ENCODE assay signal across 9 cellular contexts in the genomic region with DNA sequence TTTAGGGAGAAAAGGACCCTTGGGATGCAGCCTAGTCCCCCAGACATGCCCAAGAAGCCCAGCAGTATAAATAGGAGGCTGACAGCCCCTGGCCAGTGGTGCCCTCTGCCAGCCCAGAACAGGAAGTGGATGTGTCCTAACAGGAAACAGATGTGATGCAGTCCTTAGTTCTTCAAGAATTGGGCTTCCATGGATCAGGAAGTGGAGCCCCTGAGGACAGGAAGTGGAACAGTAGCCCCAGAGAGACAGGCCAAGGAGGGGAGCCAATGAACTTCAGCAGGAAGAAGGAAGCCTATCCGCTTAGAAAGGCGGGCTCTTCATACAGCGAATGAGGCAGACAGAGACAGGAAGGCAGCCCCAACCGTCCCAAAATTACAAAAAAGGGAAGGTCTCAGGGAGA. TPM values are rescaled to one million over a fixed set of nuclear protein-coding genes. Genes with fewer than 3 reads are reported as not detected.
A peak's percentile ranks its signal among the peaks of the same experiment; 100 is the strongest.
DNase-seq lines count a peak whose midpoint lies in the region; ATAC-seq and TF ChIP-seq lines count a peak whose summit lies in the region.
"Had no signal": no experiment of that assay in that cellular context is flagged by ENCODE, and none has a peak within 500 bp of the region (broad histone marks: within the 10 kb centered on the region; RNA-seq: fewer than 3 reads in every experiment).

No MANE protein-coding gene starts in this region.

- CTCF ChIA-PET in activated CD8-positive, alpha-beta memory T cell treated with anti-CD3 and anti-CD28 coated beads, Interleukin-2, amount 10 ng/mL, durations not matched to agents 7 days and 5 days (lab: Charles Lee): interaction anchor here (1.5 to 5.6 kb wide), 6 partner anchors 10 to 90 kb away, joined by 5 to 133 read pairs (median 19); no protein-coding TSS in a partner anchor
- CTCF ChIA-PET in activated CD8-positive, alpha-beta T cell treated with anti-CD3 and anti-CD28 coated beads for 36 hours (lab: Charles Lee): interaction anchor here (1.1 to 4.4 kb wide), 3 partner anchors 10 to 59 kb away, joined by 3 to 120 read pairs (median 13); no protein-coding TSS in a partner anchor

- POLR2A ChIA-PET in activated CD8-positive, alpha-beta T cell treated with anti-CD3 and anti-CD28 coated beads for 36 hours (lab: Charles Lee): interaction anchor here (2.8 to 3.3 kb wide), 2 partner anchors 28 to 98 kb away, joined by 14 to 33 read pairs; no protein-coding TSS in a partner anchor

- H3K27ac ChIP-seq in tibial nerve: peak overlapping the region in 3 of 4 donors; percentile 21 to 92 (median 87)

- H3K4me3 ChIP-seq in tibial nerve: no peak overlapping the region

- intact Hi-C loops in activated CD8-positive, alpha-beta T cell treated with anti-CD3 and anti-CD28 coated beads for 36 hours (cut with micrococcal nuclease): no loop called here

- DNase-seq in activated CD8-positive, alpha-beta memory T cell treated with anti-CD3 and anti-CD28 coated beads, Interleukin-2, amount 10 ng/mL, durations not matched to agents 7 days and 5 days: no peak
- no peak for DNase-seq in activated CD8-positive, alpha-beta memory T cell treated with anti-CD3 and anti-CD28 coated beads for 24 hours
- DNase-seq in activated CD8-positive, alpha-beta T cell treated with anti-CD3 and anti-CD28 coated beads for 36 hours: peak; percentile 27
- peak; percentile 26 for DNase-seq in hepatic stellate cell (ENCODE audit: low spot score)
- DNase-seq in tibial nerve (ENCODE audit: low spot score in 2 of 2): no peak
- DNase-seq in SK-N-DZ (ENCODE audit: low spot score): no peak
- DNase-seq in NCI-H1417 treated with DMSO at 0.1 percent for 48 hours (lab: John Stamatoyannopoulos, UW): no peak
- no peak for DNase-seq in occipital lobe (lab: John Stamatoyannopoulos, UW)

- ATAC-seq in activated CD8-positive, alpha-beta memory T cell treated with anti-CD3 and anti-CD28 coated beads, Interleukin-2, amount 10 ng/mL, durations not matched to agents 7 days and 5 days: no peak
- no peak for ATAC-seq in activated CD8-positive, alpha-beta T cell treated with anti-CD3 and anti-CD28 coated beads for 36 hours

- no peak for TF ChIP-seq CTCF in activated CD8-positive, alpha-beta T cell treated with anti-CD3 and anti-CD28 coated beads for 36 hours (IDR thresholded peaks at IDR 0.05)
- TF ChIP-seq CTCF in tibial nerve (IDR thresholded peaks at IDR 0.05): no peak

- TF ChIP-seq POLR2A in tibial nerve (IDR thresholded peaks at IDR 0.05): peak in 1 of 2 donors; percentile 7

- peaks cover 3% of the 10 kb centered on the region for H3K36me3 Mint-ChIP-seq in activated CD8-positive, alpha-beta memory T cell treated with anti-CD3 and anti-CD28 coated beads, Interleukin-2, amount 10 ng/mL, durations not matched to agents 7 days and 5 days
- peaks cover 4% of the 10 kb centered on the region for H3K36me3 Mint-ChIP-seq in activated CD8-positive, alpha-beta T cell treated with anti-CD3 and anti-CD28 coated beads for 36 hours (ENCODE audit: low read depth)

- no peaks in the 10 kb centered on the region for H3K9me3 ChIP-seq in tibial nerve
- H3K9me3 ChIP-seq: tibial artery had no signal

- peaks cover 2% of the 10 kb centered on the region for H3K9me3 Mint-ChIP-seq in activated CD8-positive, alpha-beta memory T cell treated with anti-CD3 and anti-CD28 coated beads, Interleukin-2, amount 10 ng/mL, durations not matched to agents 7 days and 5 days (ENCODE audit: low read depth)
- H3K9me3 Mint-ChIP-seq in activated CD8-positive, alpha-beta T cell treated with anti-CD3 and anti-CD28 coated beads for 36 hours: peaks cover 3% of the 10 kb centered on the region

- H3K27me3 Mint-ChIP-seq in activated CD8-positive, alpha-beta memory T cell treated with anti-CD3 and anti-CD28 coated beads, Interleukin-2, amount 10 ng/mL, durations not matched to agents 7 days and 5 days: no peaks in the 10 kb centered on the region
- H3K27me3 Mint-ChIP-seq in activated CD8-positive, alpha-beta T cell treated with anti-CD3 and anti-CD28 coated beads for 36 hours: no peaks in the 10 kb centered on the region

- WGBS in tibial nerve, 2 donors: 69 to 81% methylated on average over 4 of the region's 4 CpGs

- peaks cover 39% of the 10 kb centered on the region for H3K4me1 Mint-ChIP-seq in activated CD8-positive, alpha-beta memory T cell treated with anti-CD3 and anti-CD28 coated beads, Interleukin-2, amount 10 ng/mL, durations not matched to agents 7 days and 5 days
- peaks cover 28% of the 10 kb centered on the region for H3K4me1 Mint-ChIP-seq in activated CD8-positive, alpha-beta T cell treated with anti-CD3 and anti-CD28 coated beads for 36 hours (ENCODE audit: low read depth)

- peak overlapping the region; percentile 99 for H3K27ac Mint-ChIP-seq in activated CD8-positive, alpha-beta memory T cell treated with anti-CD3 and anti-CD28 coated beads, Interleukin-2, amount 10 ng/mL, durations not matched to agents 7 days and 5 days
- H3K27ac Mint-ChIP-seq in activated CD8-positive, alpha-beta T cell treated with anti-CD3 and anti-CD28 coated beads for 36 hours: peak overlapping the region; percentile 91

- TF ChIP-seq EP300 in tibial nerve (IDR thresholded peaks at IDR 0.05): peak in 1 of 2 donors; percentile 45

- H3K4me1 ChIP-seq in tibial nerve: peaks cover 0 to 33% (median 10%) of the 10 kb centered on the region in 4 donors

- H3K36me3 ChIP-seq in tibial nerve: no peaks in the 10 kb centered on the region

- no peaks in the 10 kb centered on the region for H3K27me3 ChIP-seq in tibial nerve
- H3K27me3 ChIP-seq: tibial artery had no signal

- H3K4me3 Mint-ChIP-seq in activated CD8-positive, alpha-beta memory T cell treated with anti-CD3 and anti-CD28 coated beads, Interleukin-2, amount 10 ng/mL, durations not matched to agents 7 days and 5 days: no peak overlapping the region
- H3K4me3 Mint-ChIP-seq in activated CD8-positive, alpha-beta T cell treated with anti-CD3 and anti-CD28 coated beads for 36 hours: no peak overlapping the region

RNA-seq across cellular contexts. Expression of gene CTF1, which starts 7.2 kb away (rescaled TPM):
- under 1 TPM; 0.35 to 0.47 TPM for total RNA-seq in activated CD8-positive, alpha-beta memory T cell treated with anti-CD3 and anti-CD28 coated beads, Interleukin-2, amount 10 ng/mL, durations not matched to agents 7 days and 5 days
- total RNA-seq in activated CD8-positive, alpha-beta T cell treated with anti-CD3 and anti-CD28 coated beads for 36 hours: under 1 TPM; 0.31 to 0.32 TPM
- total RNA-seq in tibial nerve (1 to 10 TPM; 2.2 to 5.9 (median 3.1) TPM), occipital lobe (not detected)
- 0.10 and 0.60 TPM in 2 replicates for polyA plus RNA-seq in SK-N-DZ (2014; cell fraction: cytosol; rRNA removed)
- polyA plus RNA-seq in SK-N-DZ (2014; cell fraction: nucleus; rRNA removed): 0.13 TPM in 1 of 2 replicates, not detected in the other

RNA-seq across cellular contexts. Expression of gene BCL7C, which starts 9.7 kb away (rescaled TPM):
- total RNA-seq in activated CD8-positive, alpha-beta memory T cell treated with anti-CD3 and anti-CD28 coated beads, Interleukin-2, amount 10 ng/mL, durations not matched to agents 7 days and 5 days: 10 to 100 TPM; 25.6 to 26.8 TPM
- 10 to 100 TPM; 21.8 to 23.6 TPM for total RNA-seq in activated CD8-positive, alpha-beta T cell treated with anti-CD3 and anti-CD28 coated beads for 36 hours
- 10 to 100 TPM; 42.9 to 54.0 (median 48.2) TPM for total RNA-seq in tibial nerve
- 21.8 and 27.0 TPM in 2 replicates for polyA plus RNA-seq in SK-N-DZ (2014; cell fraction: cytosol; rRNA removed)
- polyA plus RNA-seq in SK-N-DZ (2014; cell fraction: nucleus; rRNA removed): 14.7 and 24.2 TPM in 2 replicates
- 29.6 TPM for total RNA-seq in occipital lobe

RNA-seq across cellular contexts. Expression of gene FBXL19, which starts 19.8 kb away (rescaled TPM):
- total RNA-seq in activated CD8-positive, alpha-beta memory T cell treated with anti-CD3 and anti-CD28 coated beads, Interleukin-2, amount 10 ng/mL, durations not matched to agents 7 days and 5 days: 10 to 100 TPM; 26.1 to 29.2 TPM
- total RNA-seq in activated CD8-positive, alpha-beta T cell treated with anti-CD3 and anti-CD28 coated beads for 36 hours: 10 to 100 TPM; 21.1 to 22.0 TPM
- total RNA-seq in tibial nerve (10 to 100 TPM in 3 of 4 donors, 1 to 10 TPM in 1; 7.4 to 25.8 (median 16.7) TPM), occipital lobe (56.1 TPM)
- polyA plus RNA-seq in SK-N-DZ (2014; cell fraction: cytosol; rRNA removed): 29.6 and 48.9 TPM in 2 replicates
- polyA plus RNA-seq in SK-N-DZ (2014; cell fraction: nucleus; rRNA removed): 36.6 and 41.0 TPM in 2 replicates

RNA-seq across cellular contexts. Expression of gene ORAI3, which starts 45.3 kb away (rescaled TPM):
- total RNA-seq in activated CD8-positive, alpha-beta memory T cell treated with anti-CD3 and anti-CD28 coated beads, Interleukin-2, amount 10 ng/mL, durations not matched to agents 7 days and 5 days: 10 to 100 TPM; 19.5 to 20.5 TPM
- total RNA-seq in activated CD8-positive, alpha-beta T cell treated with anti-CD3 and anti-CD28 coated beads for 36 hours: 10 to 100 TPM in 1 of 2 experiments, 1 to 10 TPM in 1; 7.6 to 10.9 TPM
- total RNA-seq in tibial nerve: 10 to 100 TPM; 50.7 to 58.4 (median 52.9) TPM
- polyA plus RNA-seq in SK-N-DZ (2014; cell fraction: cytosol; rRNA removed): 5.0 and 6.2 TPM in 2 replicates
- polyA plus RNA-seq in SK-N-DZ (2014; cell fraction: nucleus; rRNA removed): 1.1 and 7.3 TPM in 2 replicates
- total RNA-seq in occipital lobe: 5.5 TPM

RNA-seq across cellular contexts. Expression of gene SETD1A, which starts 54.0 kb away (rescaled TPM):
- 10 to 100 TPM; 23.9 to 26.4 TPM for total RNA-seq in activated CD8-positive, alpha-beta memory T cell treated with anti-CD3 and anti-CD28 coated beads, Interleukin-2, amount 10 ng/mL, durations not matched to agents 7 days and 5 days
- total RNA-seq in activated CD8-positive, alpha-beta T cell treated with anti-CD3 and anti-CD28 coated beads for 36 hours: 10 to 100 TPM; 18.0 to 19.2 TPM
- total RNA-seq in tibial nerve: 10 to 100 TPM in 2 of 4 donors, 1 to 10 TPM in 2; 7.9 to 17.1 (median 10.7) TPM
- polyA plus RNA-seq in SK-N-DZ (2014; cell fraction: cytosol; rRNA removed): 4.9 and 5.6 TPM in 2 replicates
- polyA plus RNA-seq in SK-N-DZ (2014; cell fraction: nucleus; rRNA removed): 6.9 and 10.6 TPM in 2 replicates
- total RNA-seq in occipital lobe: 1.6 TPM

Comparison
In these comparisons a context has a peak if more than half of its experiments do, and no peak if none do; other contexts are left out.
1. DNase-seq: peak in activated CD8-positive, alpha-beta T cell treated with anti-CD3 and anti-CD28 coated beads for 36 hours (single experiment) and hepatic stellate cell (single experiment); none in activated CD8-positive, alpha-beta memory T cell treated with anti-CD3 and anti-CD28 coated beads, Interleukin-2, amount 10 ng/mL, durations not matched to agents 7 days and 5 days (single experiment), activated CD8-positive, alpha-beta memory T cell treated with anti-CD3 and anti-CD28 coated beads for 24 hours (single experiment), tibial nerve (0 of 2), SK-N-DZ (single experiment), NCI-H1417 treated with DMSO at 0.1 percent for 48 hours (single experiment) and occipital lobe (single experiment).